In the genomic region with DNA sequence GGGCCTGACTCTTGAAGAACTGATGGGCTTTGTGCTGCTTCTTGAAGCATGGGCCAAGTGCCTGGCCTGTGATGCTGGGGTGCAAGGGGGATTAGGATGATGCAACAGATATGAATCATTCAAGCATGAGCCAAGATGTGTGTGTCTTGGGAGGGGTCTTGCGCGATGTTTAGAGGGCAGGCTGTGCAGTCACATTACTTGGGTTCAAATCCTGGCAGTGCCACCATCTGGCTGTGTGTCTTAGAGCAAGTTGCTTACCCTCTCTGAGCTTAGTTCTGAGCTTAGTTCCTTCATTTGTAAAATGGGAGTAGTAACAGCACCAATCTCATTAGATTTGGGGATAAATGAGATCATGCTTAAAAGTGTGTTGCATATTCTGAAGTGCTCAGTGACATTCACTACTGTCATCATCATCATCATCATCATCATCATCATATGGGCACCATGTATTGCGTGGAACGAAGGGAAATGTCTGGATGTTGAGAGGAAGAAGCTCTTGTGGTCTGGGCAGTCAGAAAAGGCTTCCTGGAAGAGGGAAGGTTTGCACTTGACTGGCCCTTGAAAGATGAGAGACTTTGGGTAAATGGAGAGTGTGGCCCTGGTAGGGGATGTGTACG, we compare ENCODE assay signal across 22 cellular contexts. TPM values are rescaled to one million over a fixed set of nuclear protein-coding genes. Genes with fewer than 3 reads are reported as not detected.
DNase-seq lines count a peak whose midpoint lies in the region; ATAC-seq, FAIRE-seq and TF ChIP-seq lines count a peak whose summit lies in the region.
"Had no signal": no experiment of that assay in that cellular context is flagged by ENCODE, and none has a peak within 500 bp of the region (broad histone marks: within the 10 kb centered on the region; RNA-seq: fewer than 3 reads in every experiment).

No MANE protein-coding gene starts in this region.

- H3K36me3 ChIP-seq in cardiac muscle cell (no peaks in the 10 kb centered on the region), endodermal cell (ENCODE audit: control insufficient read depth, insufficient read depth, low read length) (no peaks in the 10 kb centered on the region)
- H3K36me3 ChIP-seq: BLaER1 treated with 17β-estradiol and CSF1 and Interleukin-3, amounts not matched to agents 10 nM and 100 nM; brain microvascular endothelial cell; gastroesophageal sphincter; HAP-1; uterus had no signal

- no peak for DNase-seq in cardiac muscle cell (ENCODE audit: low read depth in 1 of 2, low spot score in 1 of 2)
- no peak for DNase-seq in Right ventricle myocardium superior
- DNase-seq in endodermal cell, result peak; percentile 20
- no peak for DNase-seq in nephron progenitor cell
- no peak for DNase-seq in urothelium cell line (ENCODE audit: low spot score)
- DNase-seq in SW480 (ENCODE audit: low spot score), result no peak
- no peak for DNase-seq in NCI-H1436 treated with DMSO at 0.1 percent for 48 hours (lab: John Stamatoyannopoulos, UW)
- no peak for DNase-seq in middle frontal gyrus (ENCODE audit: extremely low spot score, low spot score)
- DNase-seq: activated CD4-positive, alpha-beta T cell treated with anti-CD3 and anti-CD28 coated beads for 36 hours; activated effector memory CD4-positive, alpha-beta T cell treated with Interleukin-2 at 50 U/mL for 16 hours; brain microvascular endothelial cell; Calu3; erythroblast; natural killer cell; NCI-H1105 treated with DMSO at 0.1 percent for 48 hours; NCI-H510A treated with DMSO at 0.1 percent for 48 hours; stimulated activated CD8-positive, alpha-beta memory T cell treated with anti-CD3 and anti-CD28 coated beads, Interleukin-4, amount 100 ng/mL, for 48 hours had no signal

- peaks cover 12% of the 10 kb centered on the region for H3K27me3 Mint-ChIP-seq in endodermal cell (ENCODE audit: insufficient read depth)
- H3K27me3 Mint-ChIP-seq in nephron progenitor cell (ENCODE audit: low read depth, poor library complexity), result peaks cover 16% of the 10 kb centered on the region

- no peak overlapping the region for H3K9ac ChIP-seq in endodermal cell (ENCODE audit: extremely low read depth, low read length, poor library complexity, severe bottlenecking)
- H3K9ac ChIP-seq: BLaER1 treated with 17β-estradiol and CSF1 and Interleukin-3, amounts not matched to agents 10 nM and 100 nM had no signal

- WGBS in endodermal cell (ENCODE audit: insufficient coverage in 1 of 2, insufficient read length in 1 of 2), 2 experiments, result 98 to 100% methylated on average over 2 to 5 of the region's 5 CpGs

- H3K4me3 Mint-ChIP-seq in endodermal cell, result no peak overlapping the region
- H3K4me3 Mint-ChIP-seq in nephron progenitor cell, result peak overlapping the region; percentile 45
- H3K4me3 Mint-ChIP-seq: activated CD4-positive, alpha-beta T cell treated with anti-CD3 and anti-CD28 coated beads for 36 hours; natural killer cell had no signal

- H3K4me3 ChIP-seq in cardiac muscle cell (no peak overlapping the region), endodermal cell (ENCODE audit: low read length) (no peak overlapping the region)
- H3K4me3 ChIP-seq: BLaER1 treated with 17β-estradiol and CSF1 and Interleukin-3, amounts not matched to agents 10 nM and 100 nM; gastroesophageal sphincter; HAP-1; uterus had no signal

- no peak for ATAC-seq in Right ventricle myocardium superior (ENCODE audit: poor library complexity)
- ATAC-seq: activated CD4-positive, alpha-beta T cell treated with anti-CD3 and anti-CD28 coated beads for 36 hours; gastroesophageal sphincter; natural killer cell had no signal

- H3K9me3 ChIP-seq in cardiac muscle cell (ENCODE audit: low read depth) (no peaks in the 10 kb centered on the region), endodermal cell (ENCODE audit: control insufficient read depth, low read length) (no peaks in the 10 kb centered on the region)
- H3K9me3 ChIP-seq: BLaER1 treated with 17β-estradiol and CSF1 and Interleukin-3, amounts not matched to agents 10 nM and 100 nM; gastroesophageal sphincter; HAP-1; uterus had no signal

- TF ChIP-seq CTCF in cardiac muscle cell (IDR thresholded peaks at IDR 0.05; ENCODE audit: low read depth, low read length) (no peak), endodermal cell (conservative IDR thresholded peaks at IDR 0.05) (no peak), nephron progenitor cell (IDR thresholded peaks at IDR 0.05) (no peak)

- FAIRE-seq in urothelium cell line (lab: Jason Lieb, UNC), result peak; percentile 77
- FAIRE-seq: TTC549 had no signal

- no peaks in the 10 kb centered on the region for H3K36me3 Mint-ChIP-seq in endodermal cell (ENCODE audit: low read depth)
- peaks cover 13% of the 10 kb centered on the region for H3K36me3 Mint-ChIP-seq in nephron progenitor cell (ENCODE audit: low read depth)
- H3K36me3 Mint-ChIP-seq: natural killer cell had no signal

- H3K27ac ChIP-seq in cardiac muscle cell (peak overlapping the region; percentile 86), endodermal cell (ENCODE audit: low read depth, low read length) (no peak overlapping the region)
- H3K27ac ChIP-seq: BLaER1 treated with 17β-estradiol and CSF1 and Interleukin-3, amounts not matched to agents 10 nM and 100 nM; brain microvascular endothelial cell; gastroesophageal sphincter; uterus had no signal

- H3K27me3 ChIP-seq in cardiac muscle cell (no peaks in the 10 kb centered on the region), endodermal cell (ENCODE audit: control insufficient read depth, insufficient read depth, low read length, poor library complexity, severe bottlenecking) (peaks cover 4% of the 10 kb centered on the region)
- H3K27me3 ChIP-seq: brain microvascular endothelial cell, gastroesophageal sphincter, uterus had no signal

- no peaks in the 10 kb centered on the region for H3K9me3 Mint-ChIP-seq in endodermal cell
- no peaks in the 10 kb centered on the region for H3K9me3 Mint-ChIP-seq in nephron progenitor cell
- H3K9me3 Mint-ChIP-seq: natural killer cell had no signal

- H3K4me1 Mint-ChIP-seq in endodermal cell, result peaks cover 31% of the 10 kb centered on the region
- peaks cover 74% of the 10 kb centered on the region for H3K4me1 Mint-ChIP-seq in nephron progenitor cell

- H3K27ac Mint-ChIP-seq in endodermal cell (peak overlapping the region; percentile 61), nephron progenitor cell (peak overlapping the region; percentile 15)
- H3K27ac Mint-ChIP-seq: activated CD4-positive, alpha-beta T cell treated with anti-CD3 and anti-CD28 coated beads for 36 hours; natural killer cell had no signal

- intact Hi-C loops in Right ventricle myocardium superior (cut with DNase I), result no loop called here

- H3K4me1 ChIP-seq in cardiac muscle cell (ENCODE audit: low read depth) (peaks cover 61% of the 10 kb centered on the region), endodermal cell (ENCODE audit: control insufficient read depth, insufficient read depth, low read length) (peaks cover 12% of the 10 kb centered on the region)
- H3K4me1 ChIP-seq: uterus had no signal

RNA-seq across cellular contexts. Expression of a gene that starts 9.3 kb away (rescaled TPM):
- total RNA-seq in cardiac muscle cell, result 112 and 172 TPM in 2 replicates
- polyA plus RNA-seq in cardiac muscle cell, result 73.3 and 98.3 TPM in 2 replicates
- total RNA-seq in Right ventricle myocardium superior, result 12.2 TPM
- total RNA-seq in endodermal cell, result 10 to 100 TPM in 1 of 2 donors, 1 to 10 TPM in 1; 9.7 to 14.5 TPM
- 14.7 TPM for polyA plus RNA-seq in endodermal cell (2013, experiment 1 of 2)
- 13.2 TPM for polyA plus RNA-seq in endodermal cell (2013, experiment 2 of 2)
